ENCODE assay signal across 8 cellular contexts in the genomic region with DNA sequence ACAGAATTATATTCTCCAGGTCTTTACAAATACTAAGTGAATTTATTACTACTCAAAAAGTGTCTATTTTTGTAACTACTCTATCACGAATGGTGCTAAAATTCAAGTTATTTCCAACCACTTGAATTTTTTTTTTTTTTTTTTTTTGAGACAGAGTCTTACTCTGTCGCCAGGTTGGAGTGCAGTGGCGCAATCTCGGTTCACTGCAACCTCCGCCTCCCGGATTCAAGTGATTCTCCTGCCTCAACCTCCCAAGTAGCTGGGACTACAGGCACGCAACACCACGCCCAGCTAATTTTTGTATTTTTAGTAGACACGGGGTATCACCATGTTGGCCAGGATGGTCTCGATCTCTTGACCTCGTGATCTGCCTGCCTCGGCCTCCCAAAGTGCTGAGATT. TPM values are rescaled to one million over a fixed set of nuclear protein-coding genes. Genes with fewer than 3 reads are reported as not detected.
DNase-seq lines count a peak whose midpoint lies in the region; ATAC-seq, FAIRE-seq and TF ChIP-seq lines count a peak whose summit lies in the region.
"Not testable (repeated sequence)": the region's sequence is repeated elsewhere in the genome, so short reads cannot be mapped to it uniquely, and the experiment has no call there.

No MANE protein-coding gene starts in this region.

- H4K20me1 ChIP-seq in endothelial cell of umbilical vein (replicated peaks; ENCODE audit: control insufficient read depth, extremely low read depth, insufficient read depth, low read length): not testable (repeated sequence)

- not testable (repeated sequence) for DNase-seq in A549 (ENCODE audit: low read depth in 1 of 2, low spot score in 1 of 2); HFFc6; RWPE2 (ENCODE audit: low spot score); adipocyte (ENCODE audit: low read depth); endothelial cell of umbilical vein (ENCODE audit: low read depth, low spot score); tibial nerve (ENCODE audit: low spot score in 2 of 2)
- peak; percentile 63 for DNase-seq in lower lobe of right lung
- DNase-seq in trophoblast cell: peak in 1 of 2 donors; percentile 50

- not testable (repeated sequence) for H3K9me1 ChIP-seq in endothelial cell of umbilical vein (replicated peaks; ENCODE audit: control insufficient read depth, extremely low read depth, insufficient read depth, low read length)

- H2AK5ac ChIP-seq in trophoblast cell (ENCODE audit: low read length): not testable (repeated sequence)

- CTCF ChIA-PET in A549 (lab: Yijun Ruan, JAX): interaction anchor here (0.7 to 4.5 kb wide), 8 partner anchors 10 to 414 kb away, joined by 3 to 63 read pairs (median 13); partner anchors contain the start of gene GAB2
- CTCF ChIA-PET in endothelial cell of umbilical vein (lab: Charles Lee): interaction anchor here (0.7 to 6.6 kb wide), 6 partner anchors 9 to 413 kb away, joined by 3 to 254 read pairs (median 28); partner anchors contain the start of gene GAB2

- FAIRE-seq in A549 (lab: Jason Lieb, UNC); endothelial cell of umbilical vein (lab: Jason Lieb, UNC): not testable (repeated sequence)

- peak overlapping the region; percentile 4 for H2BK5ac ChIP-seq in trophoblast cell (ENCODE audit: low read depth, low read length, poor library complexity)

- ATAC-seq in A549; RWPE2 (ENCODE audit: low read depth); lower lobe of right lung: not testable (repeated sequence)

- H3K4me3 Mint-ChIP-seq in HFFc6: peak overlapping the region; percentile 83

- H3K18ac ChIP-seq in trophoblast cell (ENCODE audit: low read length): not testable (repeated sequence)

- BruUV-seq in endothelial cell of umbilical vein (replicated peaks; lab: Mats Ljungman, UMichigan): not testable (repeated sequence)

- H3K23ac ChIP-seq in trophoblast cell (ENCODE audit: low read length): not testable (repeated sequence)

- H3K4me2 ChIP-seq in A549 (peak overlapping the region; percentile 60), endothelial cell of umbilical vein (ENCODE audit: insufficient read depth, low read length) (peak overlapping the region; percentile 37)
- H3K4me2 ChIP-seq in trophoblast cell (ENCODE audit: low read length): not testable (repeated sequence)

- not testable (repeated sequence) for H3K9me3 Mint-ChIP-seq in HFFc6

- H3K9ac ChIP-seq in adipocyte (ENCODE audit: low read length) (peak overlapping the region; percentile 67), endothelial cell of umbilical vein (replicated peaks; ENCODE audit: extremely low read depth, insufficient read depth, low read length) (peak overlapping the region; percentile 60)
- not testable (repeated sequence) for H3K9ac ChIP-seq in trophoblast cell (ENCODE audit: low read length)

- not testable (repeated sequence) for H3K9me3 ChIP-seq in A549; RWPE2 (ENCODE audit: severe bottlenecking); adipocyte (ENCODE audit: control insufficient read depth, low read length); endothelial cell of umbilical vein (replicated peaks; ENCODE audit: control insufficient read depth, insufficient read depth, low read length); lower lobe of right lung; trophoblast cell (ENCODE audit: insufficient read depth, low read depth, low read length); tibial nerve

- peak overlapping the region in 1 of 2 experiments; percentile 27; a peak in 2 of 6 replicates for H3K27ac ChIP-seq in A549
- H3K27ac ChIP-seq in RWPE2 (ENCODE audit: poor library complexity, severe bottlenecking): peak overlapping the region; percentile 80
- peak overlapping the region; percentile 68 for H3K27ac ChIP-seq in endothelial cell of umbilical vein (ENCODE audit: insufficient read depth, low read depth, low read length)
- peak overlapping the region; percentile 67 for H3K27ac ChIP-seq in lower lobe of right lung
- not testable (repeated sequence) for H3K27ac ChIP-seq in trophoblast cell (ENCODE audit: low read depth, low read length)
- peak overlapping the region; percentile 43 to 83 (median 74) for H3K27ac ChIP-seq in tibial nerve

- H3K36me3 ChIP-seq in RWPE2 (ENCODE audit: low read depth) (peaks cover 43% of the 10 kb centered on the region), adipocyte (ENCODE audit: control insufficient read depth, insufficient read depth, low read length, severe bottlenecking) (peaks cover 19% of the 10 kb centered on the region), lower lobe of right lung (peaks cover 31% of the 10 kb centered on the region), tibial nerve (peaks cover 0 to 25% (median 0%) of the 10 kb centered on the region in 3 donors)
- not testable (repeated sequence) for H3K36me3 ChIP-seq in endothelial cell of umbilical vein (ENCODE audit: control insufficient read depth in 2 of 2, extremely low read depth in 1 of 2, insufficient read depth in 2 of 2, low read length in 2 of 2); trophoblast cell (ENCODE audit: control insufficient read depth in 1 of 2, insufficient read depth in 2 of 2, low read length in 2 of 2)

- peak overlapping the region; percentile 21 for H3K4ac ChIP-seq in trophoblast cell (ENCODE audit: low read depth, low read length)

- not testable (repeated sequence) for TF ChIP-seq POLR2A in A549 (IDR thresholded peaks at IDR 0.05; ENCODE audit: low read length); endothelial cell of umbilical vein (IDR thresholded peaks at IDR 0.05; ENCODE audit: low read depth, low read length); tibial nerve (IDR thresholded peaks at IDR 0.05)

- POLR2A ChIA-PET in A549 (lab: Yijun Ruan, JAX): interaction anchor here (0.7 kb wide), 1 partner anchor 148 kb away, joined by 5 read pairs; no protein-coding TSS in a partner anchor
- POLR2A ChIA-PET in endothelial cell of umbilical vein (lab: Charles Lee): not testable (repeated sequence)

- H3K27ac Mint-ChIP-seq in HFFc6: peak overlapping the region; percentile 95

- peak overlapping the region; percentile 14 for H3K14ac ChIP-seq in trophoblast cell (ENCODE audit: low read length)

- dilution Hi-C loops in endothelial cell of umbilical vein (cut with MboI; ENCODE audit: extremely low pct_ligation_motif_present, low sequenced_read_pairs): not testable (repeated sequence)

- intact Hi-C loops in endothelial cell of umbilical vein (cut with micrococcal nuclease): loop anchor here (5.0 kb wide), 2 partner anchors 426 to 486 kb away; partner anchors contain the start of genes ALG8 and NDUFC2
- intact Hi-C loops in lower lobe of right lung (cut with DNase I): loop anchor here (10.0 kb wide), 1 partner anchor 148 kb away; the partner anchor contains the start of gene GAB2

- H3K79me1 ChIP-seq in trophoblast cell (ENCODE audit: low read length): not testable (repeated sequence)

- not testable (repeated sequence) for H2BK120ac ChIP-seq in trophoblast cell (ENCODE audit: insufficient read depth, low read length, poor library complexity)

- not testable (repeated sequence) for TF ChIP-seq EP300 in A549 (IDR thresholded peaks at IDR 0.05); tibial nerve (IDR thresholded peaks at IDR 0.05)

- H3K4me1 Mint-ChIP-seq in HFFc6 (ENCODE audit: low read depth): peaks cover 66% of the 10 kb centered on the region

- H3K79me2 ChIP-seq in endothelial cell of umbilical vein (ENCODE audit: control insufficient read depth, insufficient read depth, low read length): peaks cover 18% of the 10 kb centered on the region
- not testable (repeated sequence) for H3K79me2 ChIP-seq in trophoblast cell (ENCODE audit: control insufficient read depth, insufficient read depth, low read length, poor library complexity)

- peaks cover 36% of the 10 kb centered on the region for H3K4me1 ChIP-seq in A549
- H3K4me1 ChIP-seq in RWPE2 (ENCODE audit: insufficient read depth, poor library complexity, severe bottlenecking): peaks cover 39% of the 10 kb centered on the region
- peaks cover 39% of the 10 kb centered on the region for H3K4me1 ChIP-seq in adipocyte (ENCODE audit: control insufficient read depth, insufficient read depth, low read length)
- H3K4me1 ChIP-seq in endothelial cell of umbilical vein (ENCODE audit: control insufficient read depth, extremely low read depth, insufficient read depth, low read length): peaks cover 45% of the 10 kb centered on the region
- H3K4me1 ChIP-seq in lower lobe of right lung: peaks cover 42% of the 10 kb centered on the region
- not testable (repeated sequence) for H3K4me1 ChIP-seq in trophoblast cell (ENCODE audit: control insufficient read depth in 1 of 2, insufficient read depth in 2 of 2, low read length in 2 of 2)
- peaks cover 0 to 54% (median 26%) of the 10 kb centered on the region in 4 donors for H3K4me1 ChIP-seq in tibial nerve

- not testable (repeated sequence) for TF ChIP-seq CTCF in A549 (IDR thresholded peaks at IDR 0.05); HFFc6 (IDR thresholded peaks at IDR 0.05); RWPE2 (IDR thresholded peaks at IDR 0.05; ENCODE audit: poor library complexity, severe bottlenecking); endothelial cell of umbilical vein (IDR thresholded peaks at IDR 0.05; ENCODE audit: extremely low read depth in 1 of 2, insufficient read depth in 1 of 2, low read depth in 1 of 2, low read length in 2 of 2); lower lobe of right lung (IDR thresholded peaks at IDR 0.05); tibial nerve (IDR thresholded peaks at IDR 0.05)

- not testable (repeated sequence) for H2AFZ ChIP-seq in endothelial cell of umbilical vein (ENCODE audit: low read depth, low read length); trophoblast cell (ENCODE audit: insufficient read depth, low read length, poor library complexity)

- not testable (repeated sequence) for H3K27me3 ChIP-seq in RWPE2 (ENCODE audit: insufficient read depth, poor library complexity, severe bottlenecking); adipocyte (replicated peaks; ENCODE audit: control insufficient read depth, insufficient read depth, low read length); endothelial cell of umbilical vein (ENCODE audit: control insufficient read depth in 2 of 2, insufficient read depth in 2 of 2, low read length in 2 of 2); lower lobe of right lung (ENCODE audit: low read depth); trophoblast cell (ENCODE audit: insufficient read depth, low read length); tibial nerve

- not testable (repeated sequence) for H4K8ac ChIP-seq in trophoblast cell (ENCODE audit: low read depth, low read length)

- WGBS in A549 (ENCODE audit: missing lambda C conversion rate): 90% methylated on average over 12 of the region's 12 CpGs
- WGBS in trophoblast cell (ENCODE audit: extremely low coverage, insufficient coverage, insufficient read length): no CpG with 5 or more reads among the region's 12 CpGs
- 89 to 92% methylated on average over 12 of the region's 12 CpGs for WGBS in tibial nerve, 2 donors

- not testable (repeated sequence) for H4K12ac ChIP-seq in trophoblast cell (ENCODE audit: low read depth, low read length)

- H2BK12ac ChIP-seq in trophoblast cell (ENCODE audit: low read length): not testable (repeated sequence)

- not testable (repeated sequence) for H3K4me3 ChIP-seq in A549; RWPE2 (ENCODE audit: severe bottlenecking); endothelial cell of umbilical vein (replicated peaks in 1 of 3; ENCODE audit: insufficient read depth in 1 of 3, low read depth in 1 of 3, low read length in 3 of 3); lower lobe of right lung; trophoblast cell (ENCODE audit: low read depth, low read length); tibial nerve
- H3K4me3 ChIP-seq in adipocyte (ENCODE audit: low read length): peak overlapping the region; percentile 29

- peak overlapping the region; percentile 68 for H4K91ac ChIP-seq in trophoblast cell (ENCODE audit: low read depth, low read length)

- not testable (repeated sequence) for TF ChIP-seq RAD21 in A549 (conservative IDR thresholded peaks at IDR 0.05 in 1 of 2, IDR thresholded peaks at IDR 0.05 in 1 of 2)

- peaks cover 15% of the 10 kb centered on the region; the same call in 1 of the 2 replicates for H3K36me3 Mint-ChIP-seq in HFFc6 (ENCODE audit: low read depth)

- not testable (repeated sequence) for H3K27me3 Mint-ChIP-seq in HFFc6 (ENCODE audit: insufficient read depth)

RNA-seq across cellular contexts. Expression of gene NARS2, which starts 11.6 kb away (rescaled TPM):
- polyA plus RNA-seq in A549 (2011; rRNA removed): 37.9 and 57.7 TPM in 2 replicates
- 13.1 and 13.2 TPM in 2 replicates for polyA plus RNA-seq in A549 (2012; cell fraction: cytosol; rRNA removed)
- polyA plus RNA-seq in A549 (2012; cell fraction: nucleus; rRNA removed): 7.6 and 11.1 TPM in 2 replicates
- 29.7 to 31.7 TPM (median 30.9 TPM) in 3 replicates for polyA plus RNA-seq in A549 (2017; fragmentation: RNase III; extraction: RNeasy Plus Mini Kit Qiagen cat#74134 plus additional on column Dnase treatment)
- polyA minus RNA-seq in A549 (2011; rRNA and poly(A)+ RNA removed): 11.8 and 18.6 TPM in 2 replicates
- 10 to 100 TPM in 3 of 6 experiments, 1 to 10 TPM in 3; 8.7 to 11.6 (median 10.3) TPM for total RNA-seq in HFFc6 (2021; fragmentation: NEBNext Ultra II Directional; extraction: Animal tissue kit (Norgen Biotek cat#: 25700))
- 15.5 and 16.7 TPM in 2 replicates for total RNA-seq in endothelial cell of umbilical vein
- 5.3 and 6.9 TPM in 2 replicates for polyA plus RNA-seq in endothelial cell of umbilical vein
- 7.9 TPM in 2 replicates for polyA plus RNA-seq in endothelial cell of umbilical vein (2011; cell fraction: cytosol; rRNA removed)
- 8.6 and 13.3 TPM in 2 replicates for polyA plus RNA-seq in endothelial cell of umbilical vein (2011; cell fraction: nucleus; rRNA removed)
- polyA plus RNA-seq in endothelial cell of umbilical vein (2012): 15.5 and 24.7 TPM in 2 replicates
- polyA minus RNA-seq in endothelial cell of umbilical vein: 8.2 and 11.5 TPM in 2 replicates
- polyA minus RNA-seq in endothelial cell of umbilical vein (2011; cell fraction: cytosol; rRNA and poly(A)+ RNA removed): 11.9 TPM
- 15.2 and 21.6 TPM in 2 replicates for polyA minus RNA-seq in endothelial cell of umbilical vein (2011; cell fraction: nucleus; rRNA and poly(A)+ RNA removed)
- 15.6 TPM for total RNA-seq in lower lobe of right lung
- polyA plus RNA-seq in trophoblast cell (2013): 19.8 and 20.8 TPM in 2 replicates
- total RNA-seq in tibial nerve: 10 to 100 TPM; 16.5 to 23.8 (median 19.2) TPM
